ENCODE assay signal across 6 cellular contexts in genomic region chr6:166453651-166454050, GRCh38.
"Had no signal": no experiment of that assay in that cellular context is flagged by ENCODE, and none has a peak within 500 bp of the region (broad histone marks: within the 10 kb centered on the region; RNA-seq: fewer than 3 reads in every experiment).

No MANE protein-coding gene starts in this region.

- ATAC-seq: HepG2, K562 had no signal

- H3K27ac ChIP-seq: HL-60 had no signal

- DNase-seq: IMR-90, KBM-7, KG1 had no signal

- H3K4me3 ChIP-seq: K562 had no signal
